Comparison of ENCODE assay signal across 17 cellular contexts in genomic region chr18:79629606-79630005, GRCh38.
"Had no signal": no experiment of that assay in that cellular context is flagged by ENCODE, and none has a peak within 500 bp of the region (broad histone marks: within the 10 kb centered on the region; RNA-seq: fewer than 3 reads in every experiment).

No MANE protein-coding gene starts in this region.

- DNase-seq: activated naive CD4-positive, alpha-beta T cell; activated naive CD8-positive, alpha-beta T cell treated with anti-CD3 and anti-CD28 coated beads for 36 hours; heart left ventricle; left colon; stimulated activated CD4-positive, alpha-beta T cell treated with anti-CD3 and anti-CD28 coated beads, Interleukin-2, amount 100 ng/mL, for 48 hours; stimulated activated CD8-positive, alpha-beta memory T cell treated with anti-CD3 and anti-CD28 coated beads, Interleukin-4, amount 100 ng/mL, for 48 hours; stimulated activated naive CD4-positive, alpha-beta T cell; T-cell had no signal

- H3K9me3 Mint-ChIP-seq: T-cell had no signal

- H3K27ac Mint-ChIP-seq: activated naive CD8-positive, alpha-beta T cell treated with anti-CD3 and anti-CD28 coated beads for 36 hours; activated T-helper 2 cell treated with anti-CD3 and anti-CD28 coated beads, Interferon-gamma antibody, Interleukin-2, Interleukin-4, amounts not matched to agents 10 μg/mL and 5 μg/mL and 100 μg/mL, durations not matched to agents 14 hours and 24 hours and 36 hours; memory B cell; natural killer cell treated with Interleukin-12 subunit alpha and Interleukin-12 subunit beta and Interleukin-15 and Interleukin-18, amount 100 ng/mL, for 72 hours; T-cell; T-helper 2 cell treated with Interferon-gamma antibody and Interleukin-4, amounts not matched to agents 5 μg/mL and 100 μg/mL, for 36 hours; type B pancreatic cell had no signal

- H3K4me1 ChIP-seq: sigmoid colon had no signal

- H3K4me3 Mint-ChIP-seq: activated naive CD8-positive, alpha-beta T cell treated with anti-CD3 and anti-CD28 coated beads for 36 hours; central memory CD8-positive, alpha-beta T cell; memory B cell; natural killer cell treated with Interleukin-12 subunit alpha and Interleukin-12 subunit beta and Interleukin-15 and Interleukin-18, amount 100 ng/mL, for 72 hours; T-cell; T-helper 2 cell treated with Interferon-gamma antibody and Interleukin-4, amounts not matched to agents 5 μg/mL and 100 μg/mL, for 36 hours; type B pancreatic cell had no signal

- H3K36me3 Mint-ChIP-seq: activated naive CD8-positive, alpha-beta T cell treated with anti-CD3 and anti-CD28 coated beads for 36 hours; memory B cell; natural killer cell treated with Interleukin-12 subunit alpha and Interleukin-12 subunit beta and Interleukin-15 and Interleukin-18, amount 100 ng/mL, for 72 hours; T-cell; type B pancreatic cell had no signal

- H3K27ac ChIP-seq: heart left ventricle, sigmoid colon, thoracic aorta had no signal

- H3K4me3 ChIP-seq: heart left ventricle, sigmoid colon, smooth muscle cell, thoracic aorta had no signal

- H3K4me1 Mint-ChIP-seq: central memory CD8-positive, alpha-beta T cell had no signal

- H3K27me3 Mint-ChIP-seq: memory B cell had no signal

- H3K9me3 ChIP-seq: heart left ventricle, sigmoid colon, thoracic aorta had no signal

- H3K36me3 ChIP-seq: heart left ventricle, sigmoid colon, thoracic aorta had no signal

- ATAC-seq: heart left ventricle; left colon; natural killer cell treated with Interleukin-12 subunit alpha and Interleukin-12 subunit beta and Interleukin-15 and Interleukin-18, amount 100 ng/mL, for 72 hours; T-cell had no signal
